Comparison of ENCODE assay signal across 8 cellular contexts in the genomic region with DNA sequence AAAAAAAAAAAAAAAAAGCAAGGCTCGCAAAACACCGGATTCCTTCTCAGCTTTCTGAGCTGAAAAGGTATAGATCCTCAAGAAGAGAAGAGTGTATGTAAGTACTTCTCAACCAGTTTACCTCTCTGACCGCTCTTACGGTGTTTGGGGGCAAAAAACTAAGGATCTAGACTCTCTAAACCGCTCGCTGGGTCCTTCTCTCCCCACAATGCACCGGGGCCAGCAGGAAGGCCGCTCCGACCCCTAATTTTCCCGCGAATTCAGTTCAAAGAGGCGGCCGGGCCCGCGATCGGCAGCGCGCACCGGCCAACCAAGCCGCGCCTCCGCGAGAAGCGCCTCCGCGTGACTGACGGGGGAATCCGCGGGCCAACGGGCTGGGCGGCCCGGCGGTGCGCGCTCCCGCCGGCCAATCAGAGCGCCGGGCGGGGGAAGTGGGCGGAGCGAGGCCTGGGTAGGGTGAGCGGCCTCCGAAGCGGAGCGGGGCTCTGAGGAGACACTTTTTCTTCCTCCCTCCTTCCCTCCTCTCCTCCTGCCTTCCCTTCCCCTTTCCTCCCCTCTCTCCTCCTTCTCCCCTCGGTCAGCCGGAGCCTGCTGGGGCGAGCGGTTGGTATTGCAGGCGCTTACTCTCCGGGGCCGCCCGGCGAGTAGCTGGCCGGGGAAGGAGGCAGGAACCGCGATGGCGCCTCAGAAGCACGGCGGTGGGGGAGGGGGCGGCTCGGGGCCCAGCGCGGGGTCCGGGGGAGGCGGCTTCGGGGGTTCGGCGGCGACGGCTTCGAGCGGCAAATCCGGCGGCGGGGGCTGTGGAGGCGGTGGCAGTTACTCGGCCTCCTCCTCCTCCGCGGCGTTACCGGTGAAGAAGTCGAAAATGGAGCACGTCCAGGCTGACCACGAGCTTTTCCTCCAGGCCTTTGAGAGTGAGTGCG.
A peak's percentile ranks its signal among the peaks of the same experiment; 100 is the strongest.
DNase-seq lines count a peak whose midpoint lies in the region; ATAC-seq and TF ChIP-seq lines count a peak whose summit lies in the region.
"Not testable (repeated sequence)": the region's sequence is repeated elsewhere in the genome, so short reads cannot be mapped to it uniquely, and the experiment has no call there.

No MANE protein-coding gene starts in this region.

- POLR2A ChIA-PET in HEK293T (lab: Yijun Ruan, JAX): interaction anchor here (1.0 kb wide), 1 partner anchor 254 kb away, joined by 3 read pairs; a partner anchor contains a TSS

- peaks cover 23% of the 10 kb centered on the region for H3K4me1 Mint-ChIP-seq in activated naive CD4-positive, alpha-beta T cell treated with anti-CD3 and anti-CD28 coated beads for 36 hours (ENCODE audit: low read depth)

- H3K4me1 ChIP-seq in gastroesophageal sphincter: peaks cover 0 to 25% (median 0%) of the 10 kb centered on the region in 3 donors

- peak overlapping the region; percentile 92 for H3K9ac ChIP-seq in SK-N-MC (ENCODE audit: insufficient read length)

- not testable (repeated sequence) for H3K27me3 Mint-ChIP-seq in activated naive CD4-positive, alpha-beta T cell treated with anti-CD3 and anti-CD28 coated beads for 36 hours (ENCODE audit: low read depth)

- not testable (repeated sequence) for H3K9me3 ChIP-seq in SK-N-MC (ENCODE audit: low read depth, low read length); gastroesophageal sphincter

- CTCF ChIA-PET in HEK293T (lab: Yijun Ruan, JAX): not testable (repeated sequence)
- CTCF ChIA-PET in activated naive CD4-positive, alpha-beta T cell treated with anti-CD3 and anti-CD28 coated beads for 36 hours (lab: Charles Lee): interaction anchor here (1.0 to 1.5 kb wide), 2 partner anchors 17 to 94 kb away, joined by 3 read pairs; a partner anchor contains a TSS

- peaks cover 13% of the 10 kb centered on the region for H3K36me3 Mint-ChIP-seq in activated naive CD4-positive, alpha-beta T cell treated with anti-CD3 and anti-CD28 coated beads for 36 hours (ENCODE audit: low read depth)

- DNase-seq in GF-D8 (lab: John Stamatoyannopoulos, UW) (peak; percentile 39), MV-4-11 (lab: John Stamatoyannopoulos, UW) (peak; percentile 82), nucleus accumbens (lab: John Stamatoyannopoulos, UW) (peak in 51 of 56 donors; percentile 40 to 89 (median 74)), stromal cell of bone marrow (ENCODE audit: low read depth) (peak; percentile 49)
- DNase-seq in HEK293T (ENCODE audit: extremely low spot score); SK-N-MC (ENCODE audit: low read depth, low spot score): not testable (repeated sequence)
- peak; percentile 88 for DNase-seq in activated naive CD4-positive, alpha-beta T cell treated with anti-CD3 and anti-CD28 coated beads for 36 hours

- not testable (repeated sequence) for TF ChIP-seq CTCF in gastroesophageal sphincter (IDR thresholded peaks at IDR 0.05)

- H3K4me3 ChIP-seq in SK-N-MC: peak overlapping the region; percentile 90
- H3K4me3 ChIP-seq in gastroesophageal sphincter: peak overlapping the region; percentile 70 to 84

- not testable (repeated sequence) for TF ChIP-seq EP300 in gastroesophageal sphincter (IDR thresholded peaks at IDR 0.05)

- not testable (repeated sequence) for H3K9me3 Mint-ChIP-seq in activated naive CD4-positive, alpha-beta T cell treated with anti-CD3 and anti-CD28 coated beads for 36 hours

- intact Hi-C loops in activated naive CD4-positive, alpha-beta T cell treated with anti-CD3 and anti-CD28 coated beads for 36 hours (cut with micrococcal nuclease): loop anchor here (5.0 kb wide), 1 partner anchor 91 kb away; a partner anchor contains a TSS

- peak; percentile 99 for ATAC-seq in gastroesophageal sphincter

- H3K27ac ChIP-seq in SK-N-MC: peak overlapping the region; percentile 90
- H3K27ac ChIP-seq in gastroesophageal sphincter: peak overlapping the region; percentile 71 to 92 (median 91)

- 4 to 5% methylated on average over 4 to 12 of the region's 87 CpGs for WGBS in gastroesophageal sphincter (ENCODE audit: low coverage in 1 of 2), 2 donors

- H3K27ac Mint-ChIP-seq in activated naive CD4-positive, alpha-beta T cell treated with anti-CD3 and anti-CD28 coated beads for 36 hours: peak overlapping the region; percentile 96

- not testable (repeated sequence) for H3K27me3 ChIP-seq in gastroesophageal sphincter

- H3K36me3 ChIP-seq in SK-N-MC (ENCODE audit: insufficient read depth, low read length); gastroesophageal sphincter: not testable (repeated sequence)

- peak overlapping the region; percentile 96 for H3K4me3 Mint-ChIP-seq in activated naive CD4-positive, alpha-beta T cell treated with anti-CD3 and anti-CD28 coated beads for 36 hours

- peak; percentile 51 to 76 for TF ChIP-seq POLR2A in gastroesophageal sphincter (IDR thresholded peaks at IDR 0.05)

TF ChIP-seq in HEK293T, 16 proteins besides CTCF, POLR2A, EP300 and RAD21:
- TF ChIP-seq, protein P1, sequence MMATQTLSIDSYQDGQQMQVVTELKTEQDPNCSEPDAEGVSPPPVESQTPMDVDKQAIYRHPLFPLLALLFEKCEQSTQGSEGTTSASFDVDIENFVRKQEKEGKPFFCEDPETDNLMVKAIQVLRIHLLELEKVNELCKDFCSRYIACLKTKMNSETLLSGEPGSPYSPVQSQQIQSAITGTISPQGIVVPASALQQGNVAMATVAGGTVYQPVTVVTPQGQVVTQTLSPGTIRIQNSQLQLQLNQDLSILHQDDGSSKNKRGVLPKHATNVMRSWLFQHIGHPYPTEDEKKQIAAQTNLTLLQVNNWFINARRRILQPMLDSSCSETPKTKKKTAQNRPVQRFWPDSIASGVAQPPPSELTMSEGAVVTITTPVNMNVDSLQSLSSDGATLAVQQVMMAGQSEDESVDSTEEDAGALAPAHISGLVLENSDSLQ (IDR thresholded peaks at IDR 0.05): peak; percentile 73
- TF ChIP-seq L3MBTL2 (conservative IDR thresholded peaks at IDR 0.05): peak; percentile 57
- peak; percentile 90 for TF ChIP-seq ZNF384 (IDR thresholded peaks at IDR 0.05)
